Comparison of ENCODE assay signal across 1 cellular context in genomic region chr16:86587955-86588354, GRCh38. TPM values are rescaled to one million over a fixed set of nuclear protein-coding genes. Genes with fewer than 3 reads are reported as not detected.
"Had no signal": no experiment of that assay in that cellular context is flagged by ENCODE, and none has a peak within 500 bp of the region (broad histone marks: within the 10 kb centered on the region; RNA-seq: fewer than 3 reads in every experiment).

No MANE protein-coding gene starts in this region.

RNA-seq across cellular contexts. Expression of gene FOXC2, which starts 21.3 kb away (rescaled TPM):
- total RNA-seq: PC-3 had no signal
